In genomic region chr12:12735301-12735700, GRCh38 we compare ENCODE assay signal across 1 cellular context.
TF ChIP-seq lines count a peak whose summit lies in the region.

No MANE protein-coding gene starts in this region.

TF ChIP-seq in K562, 482 proteins besides CTCF, POLR2A, EP300 and RAD21:
- TF ChIP-seq ATF4 (CRISPR knock-in tag; IDR thresholded peaks at IDR 0.05): no peak
- no peak for TF ChIP-seq ZBTB17 (CRISPR knock-in tag; IDR thresholded peaks at IDR 0.05)
- no peak for TF ChIP-seq POLR2AphosphoS5 (IDR thresholded peaks at IDR 0.05; ENCODE audit: control insufficient read depth, insufficient read depth, low read depth, low read length)
- TF ChIP-seq POU5F1 (IDR thresholded peaks at IDR 0.05; ENCODE audit: borderline replicate concordance, low read depth, low read length, partially characterized antibody): no peak
- TF ChIP-seq MTA2 (IDR thresholded peaks at IDR 0.05; ENCODE audit: low read depth): no peak
- TF ChIP-seq FOXA1 (IDR thresholded peaks at IDR 0.05; ENCODE audit: borderline replicate concordance): no peak
- TF ChIP-seq ZNF318 (IDR thresholded peaks at IDR 0.05; ENCODE audit: borderline replicate concordance in 1 of 2, low read depth in 1 of 2): no peak
